In genomic region chr1:63523738-63524137, GRCh38 we compare ENCODE assay signal across 1 cellular context.
TF ChIP-seq lines count a peak whose summit lies in the region.

No MANE protein-coding gene starts in this region.

TF ChIP-seq in H1, 55 proteins besides CTCF, POLR2A, EP300 and RAD21:
- TF ChIP-seq KDM1A (IDR thresholded peaks at IDR 0.05; ENCODE audit: borderline replicate concordance, low read length) = no peak
- TF ChIP-seq BCL11A (IDR thresholded peaks at IDR 0.05; ENCODE audit: low read depth in 2 of 2, low read length in 2 of 2) = no peak
- no peak for TF ChIP-seq ASH2L (IDR thresholded peaks at IDR 0.05; ENCODE audit: low read length)
TF ChIP-seq in H1: peak in this region for 0.
